ENCODE assay signal across 1 cellular context in genomic region chr16:70653406-70653805, GRCh38.
TF ChIP-seq lines count a peak whose summit lies in the region.

No MANE protein-coding gene starts in this region.

TF ChIP-seq in HCT116, 20 proteins besides CTCF, POLR2A, EP300 and RAD21:
- no peak for TF ChIP-seq EZH2phosphoT487 (IDR thresholded peaks at IDR 0.05; ENCODE audit: borderline replicate concordance)
- no peak for TF ChIP-seq ZNF274 (IDR thresholded peaks at IDR 0.05; ENCODE audit: low read depth, low read length)
- TF ChIP-seq YY1 (IDR thresholded peaks at IDR 0.05; ENCODE audit: extremely low read depth, insufficient replicate concordance, low read depth, low read length) = no peak
- TF ChIP-seq CEBPB (IDR thresholded peaks at IDR 0.05; ENCODE audit: low read depth) = no peak
- TF ChIP-seq FOSL1 (IDR thresholded peaks at IDR 0.05; ENCODE audit: low read depth) = no peak
- no peak for TF ChIP-seq CBX3 (IDR thresholded peaks at IDR 0.05; ENCODE audit: low read depth)
- TF ChIP-seq JUND (IDR thresholded peaks at IDR 0.05) = no peak
TF ChIP-seq in HCT116: peak in this region for 0.
